In genomic region chr17:57751971-57752905, GRCh38 we compare ENCODE assay signal across 30 cellular contexts. TPM values are rescaled to one million over a fixed set of nuclear protein-coding genes. Genes with fewer than 3 reads are reported as not detected.
DNase-seq lines count a peak whose midpoint lies in the region; ATAC-seq and TF ChIP-seq lines count a peak whose summit lies in the region.
"Had no signal": no experiment of that assay in that cellular context is flagged by ENCODE, and none has a peak within 500 bp of the region (broad histone marks: within the 10 kb centered on the region; RNA-seq: fewer than 3 reads in every experiment).

No MANE protein-coding gene starts in this region.

- TF ChIP-seq CTCF in NB4 (IDR thresholded peaks at IDR 0.05; ENCODE audit: low read depth, low read length) (no peak), brain (conservative IDR thresholded peaks at IDR 0.05) (no peak)

- no peak for ATAC-seq in HG03025 (IDR thresholded peaks at IDR 0.05; ENCODE audit: low FRiP score, unreplicated experiment)
- ATAC-seq: body of pancreas, T-cell had no signal

- no peak overlapping the region for H3K4me3 Mint-ChIP-seq in brain
- H3K4me3 Mint-ChIP-seq: CD4-positive, alpha-beta memory T cell; naive B cell; T-cell had no signal

- H3K36me3 Mint-ChIP-seq in brain = no peaks in the 10 kb centered on the region
- H3K36me3 Mint-ChIP-seq: CD4-positive, alpha-beta memory T cell; naive B cell; T-cell had no signal

- DNase-seq in ELF-1 (ENCODE audit: low read depth, low spot score) (peak; percentile 79), NB4 (ENCODE audit: low read depth) (peak; percentile 73), pons (ENCODE audit: low spot score) (peak; percentile 54), NCI-H226 (no peak), NCI-H510A treated with DMSO at 0.1 percent for 48 hours (lab: John Stamatoyannopoulos, UW) (no peak)
- DNase-seq: activated CD4-positive, alpha-beta T cell treated with anti-CD3 and anti-CD28 coated beads for 4 hours; activated CD8-positive, alpha-beta memory T cell treated with anti-CD3 and anti-CD28 coated beads for 24 hours; activated gamma-delta T cell treated with Interleukin-2 at 50 U/mL for 16 hours; activated T-cell treated with anti-CD3 and anti-CD28 coated beads, Interleukin-2, amount 50 U/mL, for 1 hour; body of pancreas; CD4-positive, alpha-beta memory T cell; DMS 273 treated with DMSO at 0.1 percent for 48 hours; heart right ventricle; KG1; mammary epithelial cell; naive B cell; NCI-H1092 treated with DMSO at 0.1 percent for 48 hours; NCI-H1930; NCI-H345; NCI-H774; pancreas; stimulated activated CD4-positive, alpha-beta T cell treated with anti-CD3 and anti-CD28 coated beads, Interleukin-4, amount 100 ng/mL, for 4 hours; stimulated activated naive CD4-positive, alpha-beta T cell treated with Interleukin-2 at 50 U/mL for 16 hours; T-cell; testis had no signal

- peaks cover 48% of the 10 kb centered on the region for H3K4me1 Mint-ChIP-seq in brain

- peak overlapping the region in 3 of 5 experiments; percentile 66 to 88 (median 88) for H3K27ac Mint-ChIP-seq in brain
- H3K27ac Mint-ChIP-seq: CD4-positive, alpha-beta memory T cell; naive B cell; T-cell had no signal

- no peak overlapping the region for H3K4me3 ChIP-seq in NB4 (ENCODE audit: low read depth, low read length)
- H3K4me3 ChIP-seq: body of pancreas, heart right ventricle, pancreas, right atrium auricular region, testis, vagina had no signal

- no peak for TF ChIP-seq POLR2A in NB4 (IDR thresholded peaks at IDR 0.05; ENCODE audit: extremely low read depth, insufficient read length)

- H3K9me3 Mint-ChIP-seq in brain = peaks cover 0 to 5% (median 0%) of the 10 kb centered on the region in 5 experiments
- H3K9me3 Mint-ChIP-seq: CD4-positive, alpha-beta memory T cell; naive B cell; T-cell had no signal

- peaks cover 3% of the 10 kb centered on the region for H3K27me3 Mint-ChIP-seq in brain

RNA-seq across cellular contexts. Expression of gene CCDC182, which starts 7.1 kb away (rescaled TPM):
- not detected for polyA plus RNA-seq in brain (ENCODE audit: insufficient read depth, low read depth, low replicate concordance)
- polyA plus RNA-seq: adipose tissue; CD4-positive, alpha-beta memory T cell; heart right ventricle; mammary epithelial cell; pancreas had no signal

Comparison
In these comparisons a context has a peak if more than half of its experiments do, and no peak if none do; other contexts are left out.
1. DNase-seq: peak in ELF-1 (single experiment), NB4 (single experiment) and pons (single experiment); none in NCI-H226 (single experiment) and NCI-H510A treated with DMSO at 0.1 percent for 48 hours (single experiment).